9 cellular contexts compared by ENCODE assay signal in genomic region chr2:149573760-149574159, GRCh38. TPM values are rescaled to one million over a fixed set of nuclear protein-coding genes. Genes with fewer than 3 reads are reported as not detected.
DNase-seq lines count a peak whose midpoint lies in the region; ATAC-seq and TF ChIP-seq lines count a peak whose summit lies in the region.
"Had no signal": no experiment of that assay in that cellular context is flagged by ENCODE, and none has a peak within 500 bp of the region (broad histone marks: within the 10 kb centered on the region; RNA-seq: fewer than 3 reads in every experiment).

No MANE protein-coding gene starts in this region.

- no peak overlapping the region for H3K27ac Mint-ChIP-seq in nephron
- H3K27ac Mint-ChIP-seq in stimulated activated naive CD8-positive, alpha-beta T cell treated with anti-CD3 and anti-CD28 coated beads, Interleukin-15, amount 100 ng/mL, for 72 hours = no peak overlapping the region

- H3K4me3 ChIP-seq in Karpas-422 (ENCODE audit: low read length) = no peak overlapping the region
- H3K4me3 ChIP-seq in breast epithelium = no peak overlapping the region

- H3K27me3 ChIP-seq in Karpas-422 (ENCODE audit: low read length) (no peaks in the 10 kb centered on the region), breast epithelium (no peaks in the 10 kb centered on the region)

- H3K4me1 ChIP-seq in Karpas-422 (ENCODE audit: low read length) (no peaks in the 10 kb centered on the region), breast epithelium (no peaks in the 10 kb centered on the region)

- TF ChIP-seq POLR2A in breast epithelium (IDR thresholded peaks at IDR 0.05) = no peak

- H3K9me2 ChIP-seq in Karpas-422 (replicated peaks; ENCODE audit: insufficient read depth, low read length) = no peaks in the 10 kb centered on the region

- peak; percentile 56 for DNase-seq in Karpas-422
- DNase-seq in breast epithelium (ENCODE audit: low spot score in 2 of 2) = no peak
- no peak for DNase-seq in DMS153 treated with DMSO at 0.1 percent for 48 hours (lab: John Stamatoyannopoulos, UW; ENCODE audit: unreplicated experiment)
- no peak for DNase-seq in NCI-H510A treated with DMSO at 0.1 percent for 48 hours (lab: John Stamatoyannopoulos, UW)
- no peak for DNase-seq in stimulated activated naive CD8-positive, alpha-beta T cell treated with anti-CD3 and anti-CD28 coated beads, Interleukin-15, amount 100 ng/mL, for 72 hours
- no peak for DNase-seq in posterior cingulate gyrus
- DNase-seq: NK-92 treated with Interleukin-12 subunit alpha and Interleukin-12 subunit beta, amount 100 ng/mL, for 24 hours had no signal

- intact Hi-C loops in breast epithelium (cut with DNase I; ENCODE audit: low total_unique reads) = no loop called here
- intact Hi-C loops in posterior cingulate gyrus (cut with DNase I) = no loop called here

- no peak overlapping the region for H3K4me3 Mint-ChIP-seq in nephron
- no peak overlapping the region for H3K4me3 Mint-ChIP-seq in stimulated activated naive CD8-positive, alpha-beta T cell treated with anti-CD3 and anti-CD28 coated beads, Interleukin-15, amount 100 ng/mL, for 72 hours

- H3K27ac ChIP-seq in C4-2B (no peak overlapping the region), Karpas-422 (ENCODE audit: low read length) (no peak overlapping the region), breast epithelium (no peak overlapping the region)

- peaks cover 7% of the 10 kb centered on the region for H3K4me1 Mint-ChIP-seq in nephron
- H3K4me1 Mint-ChIP-seq in stimulated activated naive CD8-positive, alpha-beta T cell treated with anti-CD3 and anti-CD28 coated beads, Interleukin-15, amount 100 ng/mL, for 72 hours = peaks cover 17% of the 10 kb centered on the region

- no peaks in the 10 kb centered on the region for H3K9me3 ChIP-seq in Karpas-422 (ENCODE audit: low read length)
- no peaks in the 10 kb centered on the region for H3K9me3 ChIP-seq in breast epithelium

- no peak overlapping the region for H3K9ac ChIP-seq in Karpas-422 (ENCODE audit: low read length)

- peaks cover 63% of the 10 kb centered on the region for H3K36me3 Mint-ChIP-seq in nephron (ENCODE audit: low read depth)

- no peak overlapping the region for H3K4me2 ChIP-seq in Karpas-422 (ENCODE audit: low read depth, low read length, poor library complexity, severe bottlenecking)

- TF ChIP-seq CTCF in C4-2B (conservative IDR thresholded peaks at IDR 0.05) = peak; percentile 59
- peak in 2 of 3 donors; percentile 31 to 44 for TF ChIP-seq CTCF in breast epithelium (IDR thresholded peaks at IDR 0.05)
- TF ChIP-seq CTCF in nephron (IDR thresholded peaks at IDR 0.05; ENCODE audit: unreplicated experiment in 3 of 3) = peak; percentile 32 to 55 (median 34)

- H3K9me3 Mint-ChIP-seq in nephron = no peaks in the 10 kb centered on the region
- no peaks in the 10 kb centered on the region for H3K9me3 Mint-ChIP-seq in stimulated activated naive CD8-positive, alpha-beta T cell treated with anti-CD3 and anti-CD28 coated beads, Interleukin-15, amount 100 ng/mL, for 72 hours

- H3K79me2 ChIP-seq in Karpas-422 (ENCODE audit: low read length) = peaks cover 35% of the 10 kb centered on the region

- H4K20me1 ChIP-seq in Karpas-422 (ENCODE audit: insufficient read depth, low read depth, low read length) = no peaks in the 10 kb centered on the region; the same call in none of the 2 replicates

- no peaks in the 10 kb centered on the region for H3K27me3 Mint-ChIP-seq in nephron (ENCODE audit: low read depth)
- no peaks in the 10 kb centered on the region for H3K27me3 Mint-ChIP-seq in stimulated activated naive CD8-positive, alpha-beta T cell treated with anti-CD3 and anti-CD28 coated beads, Interleukin-15, amount 100 ng/mL, for 72 hours

- H3K36me3 ChIP-seq in Karpas-422 (ENCODE audit: insufficient read depth, low read length) = peaks cover 67% of the 10 kb centered on the region
- peaks cover 4% of the 10 kb centered on the region for H3K36me3 ChIP-seq in breast epithelium

- no peak overlapping the region for H2AFZ ChIP-seq in Karpas-422 (ENCODE audit: low read length)

- no peak for ATAC-seq in stimulated activated naive CD8-positive, alpha-beta T cell treated with anti-CD3 and anti-CD28 coated beads, Interleukin-15, amount 100 ng/mL, for 72 hours

RNA-seq across cellular contexts. Expression of gene MMADHC, which starts 13.8 kb away (rescaled TPM):
- total RNA-seq in Karpas-422 (2014; rRNA removed; shearing (Covaris generic); ENCODE audit: low replicate concordance) = 51.9 and 110 TPM in 2 replicates
- total RNA-seq in breast epithelium = 100 to 1,000 TPM in 2 of 3 donors, 10 to 100 TPM in 1; 84.2 to 111 (median 109) TPM
